Comparison of ENCODE assay signal across 8 cellular contexts in the genomic region with DNA sequence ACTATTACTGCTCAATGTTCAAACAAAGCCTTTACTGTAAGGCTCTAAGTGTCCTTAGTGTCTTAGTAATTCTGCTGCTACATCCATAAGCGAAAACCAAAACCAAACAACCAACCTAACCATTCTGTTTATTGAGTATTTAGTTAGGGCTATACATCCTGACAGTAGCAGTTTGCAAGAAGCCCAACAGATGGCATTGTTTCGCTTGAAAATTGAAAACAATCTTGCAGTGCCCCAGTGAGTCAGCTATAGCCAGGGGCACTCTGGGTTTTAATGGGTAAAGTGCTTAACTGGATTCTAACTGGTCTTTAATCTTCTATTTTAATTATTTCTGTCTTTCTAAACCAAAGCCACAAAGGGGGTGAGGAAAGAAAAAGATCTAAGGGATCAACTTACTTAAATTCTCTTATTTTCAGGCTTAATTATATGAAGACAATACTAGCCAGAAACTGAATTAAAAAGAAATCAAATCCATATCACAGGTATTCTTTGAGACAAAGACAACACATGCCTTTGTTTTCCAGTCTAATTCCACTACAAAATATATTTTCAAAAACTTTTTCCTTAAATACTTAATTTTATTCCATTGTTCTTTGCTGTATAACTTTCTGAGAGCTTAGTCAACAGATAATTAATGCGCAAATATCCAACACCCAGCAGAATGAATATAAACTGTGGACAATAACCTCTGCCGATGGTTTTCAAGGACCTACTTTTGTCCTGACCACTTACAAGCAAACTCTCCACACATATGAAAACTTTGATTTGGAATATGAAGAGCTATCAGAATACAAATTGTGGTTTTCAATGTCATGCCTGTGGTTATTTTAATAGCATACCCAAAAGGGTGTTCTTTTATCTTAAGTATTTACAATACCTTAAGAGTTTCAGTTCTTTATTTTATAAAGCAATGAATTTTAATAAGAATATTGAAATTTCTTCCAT.
DNase-seq lines count a peak whose midpoint lies in the region; ATAC-seq and TF ChIP-seq lines count a peak whose summit lies in the region.

No MANE protein-coding gene starts in this region.

- no peaks in the 10 kb centered on the region for H3K27me3 ChIP-seq in WERI-Rb-1 (ENCODE audit: insufficient read depth, low read depth, severe bottlenecking)

- H3K4me3 ChIP-seq in WERI-Rb-1 (ENCODE audit: low read depth, low read length), result no peak overlapping the region

- DNase-seq in DMS79 treated with DMSO at 0.1 percent for 48 hours (lab: John Stamatoyannopoulos, UW) (peak; percentile 73), NCI-H2227 (lab: John Stamatoyannopoulos, UW; ENCODE audit: unreplicated experiment) (peak; percentile 81), WERI-Rb-1 (peak; percentile 90), kidney glomerular epithelial cell (lab: John Stamatoyannopoulos, UW) (peak; percentile 67)
- DNase-seq in central memory CD4-positive, alpha-beta T cell, result peak; percentile 63
- DNase-seq in stimulated activated CD4-positive, alpha-beta T cell treated with anti-CD3 and anti-CD28 coated beads, Interleukin-4, amount 100 ng/mL, for 24 hours, result peak; percentile 77

- TF ChIP-seq CTCF in WERI-Rb-1 (IDR thresholded peaks at IDR 0.05; ENCODE audit: low read depth, low read length), result peak; percentile 88

- no peak overlapping the region; the same call in none of the 2 replicates for H3K27ac ChIP-seq in WERI-Rb-1

- peak; percentile 71 for ATAC-seq in HG02798 (IDR thresholded peaks at IDR 0.05; ENCODE audit: poor library complexity, unreplicated experiment)
- no peak for ATAC-seq in HG02852 (IDR thresholded peaks at IDR 0.05; ENCODE audit: unreplicated experiment)

- peaks cover 37% of the 10 kb centered on the region for H3K36me3 ChIP-seq in WERI-Rb-1

- no peaks in the 10 kb centered on the region for H3K9me3 ChIP-seq in WERI-Rb-1 (ENCODE audit: severe bottlenecking)
